23 cellular contexts compared by ENCODE assay signal in genomic region chr9:98686961-98687855, GRCh38. TPM values are rescaled to one million over a fixed set of nuclear protein-coding genes. Genes with fewer than 3 reads are reported as not detected.
DNase-seq lines count a peak whose midpoint lies in the region; ATAC-seq and TF ChIP-seq lines count a peak whose summit lies in the region.
"Had no signal": no experiment of that assay in that cellular context is flagged by ENCODE, and none has a peak within 500 bp of the region (broad histone marks: within the 10 kb centered on the region; RNA-seq: fewer than 3 reads in every experiment).

No MANE protein-coding gene starts in this region.

- no peak overlapping the region for H3K4me3 Mint-ChIP-seq in WTC11
- H3K4me3 Mint-ChIP-seq: activated CD4-positive, alpha-beta memory T cell treated with anti-CD3 and anti-CD28 coated beads for 36 hours; CD8-positive, alpha-beta memory T cell; HFFc6; naive thymus-derived CD8-positive, alpha-beta T cell; T-helper 1 cell treated with Interleukin-12 subunit alpha and Interleukin-12 subunit beta and Interleukin-4 antibody, amounts not matched to agents 30 μg/mL and 1 μg/mL, for 36 hours had no signal

- H3K9me3 Mint-ChIP-seq in WTC11, result no peaks in the 10 kb centered on the region
- H3K9me3 Mint-ChIP-seq: activated CD4-positive, alpha-beta memory T cell treated with anti-CD3 and anti-CD28 coated beads for 36 hours; CD8-positive, alpha-beta memory T cell; HFFc6; naive thymus-derived CD8-positive, alpha-beta T cell; T-helper 1 cell treated with Interleukin-12 subunit alpha and Interleukin-12 subunit beta and Interleukin-4 antibody, amounts not matched to agents 30 μg/mL and 1 μg/mL, for 36 hours had no signal

- no peaks in the 10 kb centered on the region for H3K36me3 Mint-ChIP-seq in WTC11
- H3K36me3 Mint-ChIP-seq: activated CD4-positive, alpha-beta memory T cell treated with anti-CD3 and anti-CD28 coated beads for 36 hours; CD8-positive, alpha-beta memory T cell; naive thymus-derived CD8-positive, alpha-beta T cell had no signal

- peak; percentile 52; the same call in 1 of the 2 replicates for ATAC-seq in WTC11
- ATAC-seq in GM21390 (IDR thresholded peaks at IDR 0.05; ENCODE audit: unreplicated experiment), result no peak
- ATAC-seq: naive thymus-derived CD8-positive, alpha-beta T cell; PC-3 had no signal

- H3K9me3 ChIP-seq in transverse colon, result no peaks in the 10 kb centered on the region
- H3K9me3 ChIP-seq: breast epithelium, SJCRH30 had no signal

- no peaks in the 10 kb centered on the region; the same call in 1 of the 2 replicates for H3K27me3 Mint-ChIP-seq in WTC11 (ENCODE audit: low read depth)
- H3K27me3 Mint-ChIP-seq: activated CD4-positive, alpha-beta memory T cell treated with anti-CD3 and anti-CD28 coated beads for 36 hours had no signal

- no peak for TF ChIP-seq EP300 in transverse colon (IDR thresholded peaks at IDR 0.05; ENCODE audit: low read depth)

- peak; percentile 75 for DNase-seq in SIG-M5 treated with dmso at 0.1 percent for 504 hours (lab: John Stamatoyannopoulos, UW; ENCODE audit: unreplicated experiment)
- DNase-seq in SIG-M5 (lab: John Stamatoyannopoulos, UW), result no peak
- no peak for DNase-seq in WTC11 (ENCODE audit: low spot score)
- peak; percentile 34 to 53 for DNase-seq in lung microvascular endothelial cell (ENCODE audit: low read depth in 2 of 2)
- no peak for DNase-seq in SW480 (ENCODE audit: low spot score)
- DNase-seq in KBM-7, result no peak
- no peak for DNase-seq in transverse colon
- DNase-seq: activated CD4-positive, alpha-beta memory T cell treated with anti-CD3 and anti-CD28 coated beads for 36 hours; activated CD4-positive, CD25-positive, alpha-beta regulatory T cell; activated gamma-delta T cell treated with Interleukin-2 at 50 U/mL for 16 hours; CD8-positive, alpha-beta memory T cell; HFFc6; naive thymus-derived CD8-positive, alpha-beta T cell; NCI-H1105 treated with DMSO at 0.1 percent for 48 hours; NCI-H2029 treated with DMSO at 0.1 percent for 48 hours; NCI-H446; PC-3; SJCRH30; stimulated activated CD8-positive, alpha-beta memory T cell treated with anti-CD3 and anti-CD28 coated beads, Interleukin-4, amount 100 ng/mL, for 48 hours had no signal

- WGBS in transverse colon (ENCODE audit: low coverage in 1 of 2), 2 donors, result 0 to 65% methylated on average over 1 to 7 of the region's 7 CpGs

- in situ Hi-C loops in KBM-7 (cut with MboI; ENCODE audit: low pct_unique_long_range_greater_than_20kb, low sequenced_read_pairs), result no loop called here
- in situ Hi-C loops in transverse colon (cut with MboI; ENCODE audit: low pct_ligation_motif_present in 1 of 4, low pct_unique_long_range_greater_than_20kb in 1 of 4, low sequenced_read_pairs in 3 of 4), result loop anchor here in 1 of 4 donors (25.0 kb wide), 1 partner anchor 375 kb away; no protein-coding TSS in a partner anchor

- no peak overlapping the region for H3K4me3 ChIP-seq in transverse colon
- H3K4me3 ChIP-seq: breast epithelium, SJCRH30 had no signal

- intact Hi-C loops in transverse colon (cut with DNase I; ENCODE audit: low total_unique reads), result no loop called here

- no peaks in the 10 kb centered on the region for H3K4me1 ChIP-seq in transverse colon
- H3K4me1 ChIP-seq: breast epithelium, SJCRH30 had no signal

- H3K36me3 ChIP-seq in transverse colon, result no peaks in the 10 kb centered on the region
- H3K36me3 ChIP-seq: breast epithelium, SJCRH30 had no signal

- no peak for TF ChIP-seq POLR2A in transverse colon (IDR thresholded peaks at IDR 0.05)

- CTCF ChIA-PET in WTC11 (lab: Charles Lee), result interaction anchor here (2.1 kb wide), 1 partner anchor 9 kb away, joined by 6 read pairs; no protein-coding TSS in a partner anchor

- no peak overlapping the region for H3K27ac Mint-ChIP-seq in WTC11
- H3K27ac Mint-ChIP-seq: activated CD4-positive, alpha-beta memory T cell treated with anti-CD3 and anti-CD28 coated beads for 36 hours; HFFc6; T-helper 1 cell treated with Interleukin-12 subunit alpha and Interleukin-12 subunit beta and Interleukin-4 antibody, amounts not matched to agents 30 μg/mL and 1 μg/mL, for 36 hours had no signal

- no peak overlapping the region for H3K27ac ChIP-seq in transverse colon
- H3K27ac ChIP-seq: 22Rv1, breast epithelium, SJCRH30 had no signal

- H3K27me3 ChIP-seq in transverse colon, result no peaks in the 10 kb centered on the region
- H3K27me3 ChIP-seq: breast epithelium, SJCRH30 had no signal

- H3K4me1 Mint-ChIP-seq in WTC11, result peaks cover 6% of the 10 kb centered on the region; the same call in 1 of the 2 replicates
- H3K4me1 Mint-ChIP-seq: CD8-positive, alpha-beta memory T cell had no signal

- POLR2A ChIA-PET in WTC11 (lab: Charles Lee), result no interaction called here

- TF ChIP-seq CTCF in WTC11 (IDR thresholded peaks at IDR 0.05) (no peak), transverse colon (IDR thresholded peaks at IDR 0.05) (no peak)

TF ChIP-seq in WTC11, 78 proteins besides CTCF, POLR2A, EP300 and RAD21:
- no peak for TF ChIP-seq ZNF396 (CRISPR knock-in tag; IDR thresholded peaks at IDR 0.05; ENCODE audit: borderline replicate concordance)
- TF ChIP-seq CREB1 (CRISPR knock-in tag; IDR thresholded peaks at IDR 0.05), result no peak
- no peak for TF ChIP-seq MYBL2 (CRISPR knock-in tag; IDR thresholded peaks at IDR 0.05)
- no peak for TF ChIP-seq NFYB (CRISPR knock-in tag; conservative IDR thresholded peaks at IDR 0.05; ENCODE audit: low read depth)
- TF ChIP-seq ZNF138 (CRISPR knock-in tag; conservative IDR thresholded peaks at IDR 0.05), result no peak
- TF ChIP-seq PRRX2 (CRISPR knock-in tag; IDR thresholded peaks at IDR 0.05), result no peak
- TF ChIP-seq CBFB (CRISPR knock-in tag; IDR thresholded peaks at IDR 0.05; ENCODE audit: low read depth), result no peak
- TF ChIP-seq, protein P1, sequence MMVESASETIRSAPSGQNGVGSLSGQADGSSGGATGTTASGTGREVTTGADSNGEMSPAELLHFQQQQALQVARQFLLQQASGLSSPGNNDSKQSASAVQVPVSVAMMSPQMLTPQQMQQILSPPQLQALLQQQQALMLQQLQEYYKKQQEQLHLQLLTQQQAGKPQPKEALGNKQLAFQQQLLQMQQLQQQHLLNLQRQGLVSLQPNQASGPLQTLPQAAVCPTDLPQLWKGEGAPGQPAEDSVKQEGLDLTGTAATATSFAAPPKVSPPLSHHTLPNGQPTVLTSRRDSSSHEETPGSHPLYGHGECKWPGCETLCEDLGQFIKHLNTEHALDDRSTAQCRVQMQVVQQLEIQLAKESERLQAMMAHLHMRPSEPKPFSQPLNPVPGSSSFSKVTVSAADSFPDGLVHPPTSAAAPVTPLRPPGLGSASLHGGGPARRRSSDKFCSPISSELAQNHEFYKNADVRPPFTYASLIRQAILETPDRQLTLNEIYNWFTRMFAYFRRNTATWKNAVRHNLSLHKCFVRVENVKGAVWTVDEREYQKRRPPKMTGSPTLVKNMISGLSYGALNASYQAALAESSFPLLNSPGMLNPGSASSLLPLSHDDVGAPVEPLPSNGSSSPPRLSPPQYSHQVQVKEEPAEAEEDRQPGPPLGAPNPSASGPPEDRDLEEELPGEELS (CRISPR knock-in tag; IDR thresholded peaks at IDR 0.05), result no peak
- TF ChIP-seq, protein P2, sequence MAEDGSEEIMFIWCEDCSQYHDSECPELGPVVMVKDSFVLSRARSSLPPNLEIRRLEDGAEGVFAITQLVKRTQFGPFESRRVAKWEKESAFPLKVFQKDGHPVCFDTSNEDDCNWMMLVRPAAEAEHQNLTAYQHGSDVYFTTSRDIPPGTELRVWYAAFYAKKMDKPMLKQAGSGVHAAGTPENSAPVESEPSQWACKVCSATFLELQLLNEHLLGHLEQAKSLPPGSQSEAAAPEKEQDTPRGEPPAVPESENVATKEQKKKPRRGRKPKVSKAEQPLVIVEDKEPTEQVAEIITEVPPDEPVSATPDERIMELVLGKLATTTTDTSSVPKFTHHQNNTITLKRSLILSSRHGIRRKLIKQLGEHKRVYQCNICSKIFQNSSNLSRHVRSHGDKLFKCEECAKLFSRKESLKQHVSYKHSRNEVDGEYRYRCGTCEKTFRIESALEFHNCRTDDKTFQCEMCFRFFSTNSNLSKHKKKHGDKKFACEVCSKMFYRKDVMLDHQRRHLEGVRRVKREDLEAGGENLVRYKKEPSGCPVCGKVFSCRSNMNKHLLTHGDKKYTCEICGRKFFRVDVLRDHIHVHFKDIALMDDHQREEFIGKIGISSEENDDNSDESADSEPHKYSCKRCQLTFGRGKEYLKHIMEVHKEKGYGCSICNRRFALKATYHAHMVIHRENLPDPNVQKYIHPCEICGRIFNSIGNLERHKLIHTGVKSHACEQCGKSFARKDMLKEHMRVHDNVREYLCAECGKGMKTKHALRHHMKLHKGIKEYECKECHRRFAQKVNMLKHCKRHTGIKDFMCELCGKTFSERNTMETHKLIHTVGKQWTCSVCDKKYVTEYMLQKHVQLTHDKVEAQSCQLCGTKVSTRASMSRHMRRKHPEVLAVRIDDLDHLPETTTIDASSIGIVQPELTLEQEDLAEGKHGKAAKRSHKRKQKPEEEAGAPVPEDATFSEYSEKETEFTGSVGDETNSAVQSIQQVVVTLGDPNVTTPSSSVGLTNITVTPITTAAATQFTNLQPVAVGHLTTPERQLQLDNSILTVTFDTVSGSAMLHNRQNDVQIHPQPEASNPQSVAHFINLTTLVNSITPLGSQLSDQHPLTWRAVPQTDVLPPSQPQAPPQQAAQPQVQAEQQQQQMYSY (CRISPR knock-in tag; IDR thresholded peaks at IDR 0.05), result no peak
- TF ChIP-seq, protein P3, sequence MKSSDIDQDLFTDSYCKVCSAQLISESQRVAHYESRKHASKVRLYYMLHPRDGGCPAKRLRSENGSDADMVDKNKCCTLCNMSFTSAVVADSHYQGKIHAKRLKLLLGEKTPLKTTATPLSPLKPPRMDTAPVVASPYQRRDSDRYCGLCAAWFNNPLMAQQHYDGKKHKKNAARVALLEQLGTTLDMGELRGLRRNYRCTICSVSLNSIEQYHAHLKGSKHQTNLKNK (CRISPR knock-in tag; IDR thresholded peaks at IDR 0.05), result no peak
- no peak for TF ChIP-seq IRF2 (CRISPR knock-in tag; IDR thresholded peaks at IDR 0.05; ENCODE audit: borderline replicate concordance, low read depth)
- no peak for TF ChIP-seq MAX (CRISPR knock-in tag; IDR thresholded peaks at IDR 0.05)
- TF ChIP-seq RORB (CRISPR knock-in tag; IDR thresholded peaks at IDR 0.05), result no peak

RNA-seq across cellular contexts. Expression of gene GABBR2, which starts 21.5 kb away (rescaled TPM):
- 0.92 to 2.2 TPM (median 1.5 TPM) in 3 replicates for total RNA-seq in WTC11 (2021)
- total RNA-seq in lung microvascular endothelial cell, result 1.2 and 5.9 TPM in 2 replicates
- not detected for total RNA-seq in transverse colon
- total RNA-seq: activated CD4-positive, alpha-beta memory T cell treated with anti-CD3 and anti-CD28 coated beads for 36 hours; breast epithelium; CD8-positive, alpha-beta memory T cell; naive thymus-derived CD8-positive, alpha-beta T cell; SJCRH30 had no signal

Comparison
In these comparisons a context has a peak if more than half of its experiments do, and no peak if none do; other contexts are left out.
1. DNase-seq: peak in SIG-M5 treated with dmso at 0.1 percent for 504 hours (single experiment) and lung microvascular endothelial cell (2 of 2); none in SIG-M5 (single experiment), WTC11 (single experiment), SW480 (single experiment), KBM-7 (single experiment) and transverse colon (single experiment).